In the genomic region with DNA sequence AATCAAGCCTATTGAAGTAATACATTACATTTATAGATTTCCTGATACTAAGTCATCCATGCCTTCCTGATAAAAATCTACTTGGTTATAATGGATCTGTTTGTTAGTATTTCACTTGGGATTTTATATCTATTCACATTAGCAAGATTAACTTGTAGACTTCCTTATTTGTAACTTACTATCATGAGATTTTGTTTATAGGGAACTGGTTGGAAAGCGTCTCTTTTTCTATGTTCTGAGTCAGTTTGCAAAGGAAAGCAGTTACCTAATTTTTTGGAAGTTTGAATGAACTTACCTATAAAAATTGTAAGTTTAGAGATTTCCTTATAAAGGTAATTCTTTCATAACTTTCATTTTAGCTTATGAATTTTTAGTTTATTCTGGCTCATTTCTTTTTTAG, we compare ENCODE assay signal across 22 cellular contexts.
"Had no signal": no experiment of that assay in that cellular context is flagged by ENCODE, and none has a peak within 500 bp of the region (broad histone marks: within the 10 kb centered on the region; RNA-seq: fewer than 3 reads in every experiment).

No MANE protein-coding gene starts in this region.

- H3K27ac ChIP-seq: colonic mucosa, esophagus squamous epithelium, left lung, lower lobe of right lung, parathyroid adenoma, prostate gland, right lobe of liver, spleen, testis had no signal

- H3K4me3 ChIP-seq: colonic mucosa, esophagus squamous epithelium, left lung, lower lobe of right lung, prostate gland, right lobe of liver, spleen, testis had no signal

- H3K4me1 ChIP-seq: colonic mucosa, parathyroid adenoma, prostate gland, right lobe of liver, testis had no signal

- H3K9me3 Mint-ChIP-seq: immature natural killer cell; naive B cell; nephron; stimulated activated memory B cell treated with anti-CD40 and anti-IgM and Interleukin-4, amounts not matched to agents 10 μg/mL and 1 μg/mL and 100 μg/mL, for 72 hours; stimulated activated naive CD8-positive, alpha-beta T cell treated with anti-CD3 and anti-CD28 coated beads, Interleukin-15, Interleukin-2, amounts not matched to agents 100 ng/mL and 50 ng/mL, for 24 hours; type B pancreatic cell had no signal

- H3K9me3 ChIP-seq: colonic mucosa, esophagus squamous epithelium, left lung, lower lobe of right lung, prostate gland, right lobe of liver, spleen, testis had no signal

- H3K27me3 Mint-ChIP-seq: naive B cell; stimulated activated memory B cell treated with anti-CD40 and anti-IgM and Interleukin-4, amounts not matched to agents 10 μg/mL and 1 μg/mL and 100 μg/mL, for 72 hours; stimulated activated naive CD8-positive, alpha-beta T cell treated with anti-CD3 and anti-CD28 coated beads, Interleukin-15, Interleukin-2, amounts not matched to agents 100 ng/mL and 50 ng/mL, for 24 hours; type B pancreatic cell had no signal

- H3K4me3 Mint-ChIP-seq: immature natural killer cell; naive B cell; nephron; stimulated activated memory B cell treated with anti-CD40 and anti-IgM and Interleukin-4, amounts not matched to agents 10 μg/mL and 1 μg/mL and 100 μg/mL, for 72 hours; stimulated activated naive CD8-positive, alpha-beta T cell treated with anti-CD3 and anti-CD28 coated beads, Interleukin-15, Interleukin-2, amounts not matched to agents 100 ng/mL and 50 ng/mL, for 24 hours; type B pancreatic cell had no signal

- ATAC-seq: left lung; lower lobe of right lung; right lobe of liver; stimulated activated memory B cell treated with anti-CD40 and anti-IgM and Interleukin-4, amounts not matched to agents 10 μg/mL and 1 μg/mL and 100 μg/mL, for 72 hours had no signal

- H3K36me3 Mint-ChIP-seq: immature natural killer cell; naive B cell; stimulated activated memory B cell treated with anti-CD40 and anti-IgM and Interleukin-4, amounts not matched to agents 10 μg/mL and 1 μg/mL and 100 μg/mL, for 72 hours had no signal

- H3K36me3 ChIP-seq: colonic mucosa, left lung, lower lobe of right lung, prostate gland, spleen had no signal

- DNase-seq: colonic mucosa; dermis blood vessel endothelial cell; esophagus squamous epithelium; foreskin fibroblast; immature natural killer cell; left lung; lower lobe of right lung; mesenchymal stem cell; naive B cell; occipital lobe; right lobe of liver; spleen; stimulated activated CD4-positive, alpha-beta T cell treated with anti-CD3 and anti-CD28 coated beads, Interleukin-15, amount 100 ng/mL, for 24 hours; stimulated activated CD4-positive, alpha-beta T cell treated with anti-CD3 and anti-CD28 coated beads, Interleukin-1b, Interleukin-23, amount 100 ng/mL, for 48 hours; stimulated activated CD4-positive, alpha-beta T cell treated with anti-CD3 and anti-CD28 coated beads, Interleukin-4, amount 100 ng/mL, for 24 hours; testis had no signal

- H3K27ac Mint-ChIP-seq: immature natural killer cell; stimulated activated memory B cell treated with anti-CD40 and anti-IgM and Interleukin-4, amounts not matched to agents 10 μg/mL and 1 μg/mL and 100 μg/mL, for 72 hours; stimulated activated naive CD8-positive, alpha-beta T cell treated with anti-CD3 and anti-CD28 coated beads, Interleukin-15, Interleukin-2, amounts not matched to agents 100 ng/mL and 50 ng/mL, for 24 hours; type B pancreatic cell had no signal

- H3K9ac ChIP-seq: parathyroid adenoma had no signal

- H3K27me3 ChIP-seq: colonic mucosa, esophagus squamous epithelium, left lung, right lobe of liver, spleen, testis had no signal
